In the genomic region with DNA sequence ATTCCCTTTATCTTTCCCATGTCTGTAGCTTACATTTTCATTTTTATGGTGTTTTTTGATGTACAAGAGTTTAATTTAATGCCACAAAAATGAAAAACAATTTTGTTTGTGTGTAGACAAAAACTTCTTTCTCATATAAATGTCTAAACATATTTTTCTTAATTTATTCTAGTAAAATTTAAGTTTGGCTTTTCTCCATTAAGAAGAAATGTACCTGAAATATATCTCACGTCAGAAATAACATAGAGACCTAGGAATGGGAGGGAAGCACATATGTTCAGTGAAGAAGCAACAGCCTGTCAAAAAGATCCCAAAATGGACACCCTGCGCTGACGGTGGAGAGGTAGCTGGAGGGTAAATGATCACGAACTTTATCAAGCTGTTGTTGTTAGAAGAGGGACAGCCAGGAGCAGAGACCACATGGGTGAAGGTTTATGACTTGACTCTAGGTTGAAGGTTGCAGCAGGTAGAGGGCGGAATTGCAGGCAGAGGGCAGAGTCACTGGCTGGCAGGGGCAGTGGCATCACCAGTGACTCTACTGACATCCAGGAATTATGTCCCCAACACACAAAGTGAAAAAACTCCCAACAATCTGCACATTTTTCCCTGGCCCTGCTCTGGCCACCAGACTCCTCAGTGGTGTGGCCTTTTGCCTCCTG, we compare ENCODE assay signal across 1 cellular context.
TF ChIP-seq lines count a peak whose summit lies in the region.

No MANE protein-coding gene starts in this region.

TF ChIP-seq in HCT116, 20 proteins besides CTCF, POLR2A, EP300 and RAD21:
- no peak for TF ChIP-seq TCF7L2 (IDR thresholded peaks at IDR 0.05; ENCODE audit: borderline replicate concordance, extremely low read depth, insufficient read depth, insufficient read length)
- no peak for TF ChIP-seq EZH2phosphoT487 (IDR thresholded peaks at IDR 0.05; ENCODE audit: borderline replicate concordance)
- TF ChIP-seq, protein P1, sequence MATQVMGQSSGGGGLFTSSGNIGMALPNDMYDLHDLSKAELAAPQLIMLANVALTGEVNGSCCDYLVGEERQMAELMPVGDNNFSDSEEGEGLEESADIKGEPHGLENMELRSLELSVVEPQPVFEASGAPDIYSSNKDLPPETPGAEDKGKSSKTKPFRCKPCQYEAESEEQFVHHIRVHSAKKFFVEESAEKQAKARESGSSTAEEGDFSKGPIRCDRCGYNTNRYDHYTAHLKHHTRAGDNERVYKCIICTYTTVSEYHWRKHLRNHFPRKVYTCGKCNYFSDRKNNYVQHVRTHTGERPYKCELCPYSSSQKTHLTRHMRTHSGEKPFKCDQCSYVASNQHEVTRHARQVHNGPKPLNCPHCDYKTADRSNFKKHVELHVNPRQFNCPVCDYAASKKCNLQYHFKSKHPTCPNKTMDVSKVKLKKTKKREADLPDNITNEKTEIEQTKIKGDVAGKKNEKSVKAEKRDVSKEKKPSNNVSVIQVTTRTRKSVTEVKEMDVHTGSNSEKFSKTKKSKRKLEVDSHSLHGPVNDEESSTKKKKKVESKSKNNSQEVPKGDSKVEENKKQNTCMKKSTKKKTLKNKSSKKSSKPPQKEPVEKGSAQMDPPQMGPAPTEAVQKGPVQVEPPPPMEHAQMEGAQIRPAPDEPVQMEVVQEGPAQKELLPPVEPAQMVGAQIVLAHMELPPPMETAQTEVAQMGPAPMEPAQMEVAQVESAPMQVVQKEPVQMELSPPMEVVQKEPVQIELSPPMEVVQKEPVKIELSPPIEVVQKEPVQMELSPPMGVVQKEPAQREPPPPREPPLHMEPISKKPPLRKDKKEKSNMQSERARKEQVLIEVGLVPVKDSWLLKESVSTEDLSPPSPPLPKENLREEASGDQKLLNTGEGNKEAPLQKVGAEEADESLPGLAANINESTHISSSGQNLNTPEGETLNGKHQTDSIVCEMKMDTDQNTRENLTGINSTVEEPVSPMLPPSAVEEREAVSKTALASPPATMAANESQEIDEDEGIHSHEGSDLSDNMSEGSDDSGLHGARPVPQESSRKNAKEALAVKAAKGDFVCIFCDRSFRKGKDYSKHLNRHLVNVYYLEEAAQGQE (IDR thresholded peaks at IDR 0.05; ENCODE audit: low read depth) = no peak
